ENCODE assay signal across 8 cellular contexts in genomic region chr1:226827968-226828513, GRCh38. TPM values are rescaled to one million over a fixed set of nuclear protein-coding genes. Genes with fewer than 3 reads are reported as not detected.
A peak's percentile ranks its signal among the peaks of the same experiment; 100 is the strongest.
DNase-seq lines count a peak whose midpoint lies in the region; ATAC-seq and TF ChIP-seq lines count a peak whose summit lies in the region.

No MANE protein-coding gene starts in this region.

- intact Hi-C loops in esophagus squamous epithelium (cut with DNase I): no loop called here
- intact Hi-C loops in naive thymus-derived CD4-positive, alpha-beta T cell (cut with micrococcal nuclease): loop anchor here (1.0 to 5.0 kb wide), 12 partner anchors 89 to 403 kb away; partner anchors contain the start of genes ITPKB (in 2 of the 2) and STUM (in 1 of the 2)

- peak; percentile 99 for ATAC-seq in naive thymus-derived CD4-positive, alpha-beta T cell

- 2% methylated on average over 17 to 19 of the region's 19 CpGs for WGBS in GM23248 (ENCODE audit: low coverage in 1 of 2, low lambda C conversion rate in 2 of 2, missing lambda C conversion rate in 2 of 2), 2 experiments
- WGBS in esophagus squamous epithelium, 2 donors: 2 to 3% methylated on average over 10 to 17 of the region's 19 CpGs

- H3K9me2 ChIP-seq in GM23248 (ENCODE audit: insufficient read depth): no peaks in the 10 kb centered on the region

- H3K27ac ChIP-seq in GM23248 (peak overlapping the region; percentile 10; the same call in 1 of the 2 replicates), KMS-11 (peak overlapping the region; percentile 34; the same call in 1 of the 2 replicates), esophagus squamous epithelium (peak overlapping the region; percentile 79 to 92 (median 88))
- peak overlapping the region; percentile 59 for H3K27ac ChIP-seq in naive thymus-derived CD4-positive, alpha-beta T cell (ENCODE audit: low read depth, low read length)

- H3K36me3 Mint-ChIP-seq in naive thymus-derived CD4-positive, alpha-beta T cell: no peaks in the 10 kb centered on the region

- H3K9ac ChIP-seq in GM23248: peak overlapping the region; percentile 91
- peak overlapping the region; percentile 18; the same call in 1 of the 2 replicates for H3K9ac ChIP-seq in KMS-11

- no peak for TF ChIP-seq POLR2A in esophagus squamous epithelium (IDR thresholded peaks at IDR 0.05)

- H4K20me1 ChIP-seq in GM23248 (ENCODE audit: insufficient read depth): no peaks in the 10 kb centered on the region
- no peaks in the 10 kb centered on the region for H4K20me1 ChIP-seq in KMS-11 (ENCODE audit: insufficient read depth)

- H2AFZ ChIP-seq in GM23248 (peak overlapping the region; percentile 98), KMS-11 (ENCODE audit: low read depth) (peak overlapping the region; percentile 96)

- H3K36me3 ChIP-seq in GM23248 (ENCODE audit: low read depth) (no peaks in the 10 kb centered on the region), KMS-11 (ENCODE audit: insufficient read depth) (no peaks in the 10 kb centered on the region), esophagus squamous epithelium (no peaks in the 10 kb centered on the region)
- no peaks in the 10 kb centered on the region for H3K36me3 ChIP-seq in naive thymus-derived CD4-positive, alpha-beta T cell (ENCODE audit: control insufficient read depth in 2 of 3, insufficient read depth in 3 of 3, low read length in 3 of 3)

- CTCF ChIA-PET in naive thymus-derived CD4-positive, alpha-beta T cell (lab: Charles Lee): interaction anchor here (0.6 to 7.7 kb wide), 15 partner anchors 9 to 420 kb away, joined by 3 to 60 read pairs (median 4); no protein-coding TSS in a partner anchor

- H3K4me1 ChIP-seq in GM23248 (ENCODE audit: insufficient read depth): peaks cover 7% of the 10 kb centered on the region
- peaks cover 14% of the 10 kb centered on the region for H3K4me1 ChIP-seq in KMS-11 (ENCODE audit: low read depth, poor library complexity, severe bottlenecking)
- H3K4me1 ChIP-seq in esophagus squamous epithelium: peaks cover 10 to 22% (median 15%) of the 10 kb centered on the region in 3 donors
- peaks cover 9 to 11% of the 10 kb centered on the region in 2 donors for H3K4me1 ChIP-seq in naive thymus-derived CD4-positive, alpha-beta T cell (ENCODE audit: control insufficient read depth in 2 of 2, insufficient read depth in 2 of 2, low read length in 2 of 2)

- no peaks in the 10 kb centered on the region for H3K9me3 Mint-ChIP-seq in naive thymus-derived CD4-positive, alpha-beta T cell

- in situ Hi-C loops in GM23248 (cut with MboI): loop anchor here (25.0 kb wide), 1 partner anchor 609 kb away; no protein-coding TSS in a partner anchor

- H3K9me3 ChIP-seq in GM23248 (ENCODE audit: low read depth) (no peaks in the 10 kb centered on the region), esophagus squamous epithelium (no peaks in the 10 kb centered on the region)
- no peaks in the 10 kb centered on the region for H3K9me3 ChIP-seq in naive thymus-derived CD4-positive, alpha-beta T cell (ENCODE audit: control insufficient read depth in 2 of 3, low read length in 3 of 3)

- H3K27ac Mint-ChIP-seq in naive thymus-derived CD4-positive, alpha-beta T cell: peak overlapping the region; percentile 80 to 95 (median 87)

- DNase-seq in DMS79 treated with DMSO at 0.1 percent for 48 hours (lab: John Stamatoyannopoulos, UW) (peak; percentile 82), GM23248 (peak; percentile 97), OCI-M2 (lab: John Stamatoyannopoulos, UW; ENCODE audit: unreplicated experiment) (peak; percentile 12), activated T-cell treated with anti-CD3 and anti-CD28 coated beads for 48 hours (ENCODE audit: low read depth) (peak; percentile 94), esophagus squamous epithelium (lab: John Stamatoyannopoulos, UW) (peak; percentile 76)
- peak; percentile 82 to 94 (median 91) for DNase-seq in naive thymus-derived CD4-positive, alpha-beta T cell
- peak; percentile 86 for DNase-seq in stimulated activated CD8-positive, alpha-beta memory T cell treated with anti-CD3 and anti-CD28 coated beads, Interleukin-7, amount 100 ng/mL, for 4 hours (ENCODE audit: low read depth in 2 of 2)

- H3K79me2 ChIP-seq in GM23248 (ENCODE audit: insufficient read depth): no peaks in the 10 kb centered on the region
- no peaks in the 10 kb centered on the region for H3K79me2 ChIP-seq in KMS-11 (ENCODE audit: insufficient read depth, low read depth)

- peaks cover 24 to 54% (median 45%) of the 10 kb centered on the region in 7 donors for H3K4me1 Mint-ChIP-seq in naive thymus-derived CD4-positive, alpha-beta T cell

- H3F3A ChIP-seq in GM23248 (ENCODE audit: insufficient read depth): no peaks in the 10 kb centered on the region

- peak overlapping the region; percentile 34; the same call in 1 of the 2 replicates for H3K4me3 ChIP-seq in GM23248
- no peak overlapping the region for H3K4me3 ChIP-seq in KMS-11 (IDR thresholded peaks at IDR 0.05; ENCODE audit: insufficient read depth, low read depth, low read length)
- H3K4me3 ChIP-seq in esophagus squamous epithelium: peak overlapping the region; percentile 8 to 54 (median 32)
- H3K4me3 ChIP-seq in naive thymus-derived CD4-positive, alpha-beta T cell (ENCODE audit: low read length): peak overlapping the region; percentile 34

- H3K27me3 ChIP-seq in GM23248 (replicated peaks; ENCODE audit: insufficient read depth) (no peaks in the 10 kb centered on the region), KMS-11 (ENCODE audit: insufficient read depth, low read depth) (no peaks in the 10 kb centered on the region), esophagus squamous epithelium (no peaks in the 10 kb centered on the region)
- no peaks in the 10 kb centered on the region for H3K27me3 ChIP-seq in naive thymus-derived CD4-positive, alpha-beta T cell (ENCODE audit: control insufficient read depth in 2 of 2, insufficient read depth in 2 of 2, low read length in 2 of 2)

- POLR2A ChIA-PET in naive thymus-derived CD4-positive, alpha-beta T cell (lab: Charles Lee): interaction anchor here (0.6 to 2.9 kb wide), 9 partner anchors 12 to 201 kb away, joined by 3 to 15 read pairs (median 4); partner anchors contain the start of gene ITPKB

- H3K4me2 ChIP-seq in GM23248 (ENCODE audit: unreplicated experiment): peak overlapping the region; percentile 84
- peak overlapping the region; percentile 48; the same call in 1 of the 2 replicates for H3K4me2 ChIP-seq in KMS-11

- H3K4me3 Mint-ChIP-seq in naive thymus-derived CD4-positive, alpha-beta T cell: peak overlapping the region; percentile 35 to 79 (median 66)

- peak; percentile 96 for TF ChIP-seq CTCF in KMS-11 (conservative IDR thresholded peaks at IDR 0.05; ENCODE audit: low read depth, low read length)
- TF ChIP-seq CTCF in esophagus squamous epithelium (IDR thresholded peaks at IDR 0.05): peak; percentile 93 to 98 (median 96)

- H3K27me3 Mint-ChIP-seq in naive thymus-derived CD4-positive, alpha-beta T cell: peaks cover 0 to 4% (median 0%) of the 10 kb centered on the region in 5 donors

RNA-seq across cellular contexts. Expression of gene PSEN2, which starts 42.4 kb away (rescaled TPM):
- total RNA-seq in GM23248 (2014; rRNA removed; shearing (Covaris generic)): 7.0 and 13.9 TPM in 2 replicates
- 7.5 and 10.8 TPM in 2 replicates for polyA plus RNA-seq in GM23248 (2016; fragmentation: Nextera tagmentation; extraction: Ambion mirVana)
- total RNA-seq in esophagus squamous epithelium: 10 to 100 TPM in 3 of 4 donors, 1 to 10 TPM in 1; 8.3 to 23.5 (median 17.8) TPM
- 10 to 100 TPM in 1 of 5 experiments, 1 to 10 TPM in 3, under 1 TPM in 1; 0.70 to 10.3 (median 3.7) TPM for total RNA-seq in naive thymus-derived CD4-positive, alpha-beta T cell
- polyA plus RNA-seq in naive thymus-derived CD4-positive, alpha-beta T cell: 1 to 10 TPM in 1 of 2 donors, under 1 TPM in 1; 0.17 to 1.1 TPM

Comparison
In these comparisons a context has a peak if more than half of its experiments do, and no peak if none do; other contexts are left out.
1. DNase-seq: peak in every context shown above with its lines; median percentile 97 in GM23248; 94 in activated T-cell treated with anti-CD3 and anti-CD28 coated beads for 48 hours; 91 in naive thymus-derived CD4-positive, alpha-beta T cell; 86 in stimulated activated CD8-positive, alpha-beta memory T cell treated with anti-CD3 and anti-CD28 coated beads, Interleukin-7, amount 100 ng/mL, for 4 hours; 82 in DMS79 treated with DMSO at 0.1 percent for 48 hours; 76 in esophagus squamous epithelium; 12 in OCI-M2.
2. H3K27ac ChIP-seq: peak in every context shown above with its lines; median percentile 88 in esophagus squamous epithelium; 59 in naive thymus-derived CD4-positive, alpha-beta T cell; 34 in KMS-11; 10 in GM23248.